13 cellular contexts compared by ENCODE assay signal in the genomic region with DNA sequence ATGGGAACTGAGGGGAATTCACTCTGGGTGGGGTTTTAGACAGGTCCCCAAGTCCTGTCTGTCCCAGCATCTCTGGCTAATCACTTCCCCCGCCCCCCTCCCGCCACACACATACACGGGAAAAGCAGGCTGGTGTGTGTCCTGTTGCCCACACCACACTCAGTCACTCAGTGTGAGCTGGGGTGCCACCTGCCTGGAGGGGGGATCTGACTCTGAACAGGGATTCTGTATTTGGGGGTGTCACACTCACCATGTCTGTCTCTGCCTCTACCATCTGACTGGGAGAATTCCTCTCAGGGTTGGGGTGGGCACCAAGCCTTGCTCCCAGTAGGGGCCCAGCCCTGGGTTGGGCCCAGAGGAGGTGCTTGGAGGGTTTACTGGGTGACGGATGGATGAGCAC. TPM values are rescaled to one million over a fixed set of nuclear protein-coding genes. Genes with fewer than 3 reads are reported as not detected.
A peak's percentile ranks its signal among the peaks of the same experiment; 100 is the strongest.
DNase-seq lines count a peak whose midpoint lies in the region; ATAC-seq and TF ChIP-seq lines count a peak whose summit lies in the region.
"Had no signal": no experiment of that assay in that cellular context is flagged by ENCODE, and none has a peak within 500 bp of the region (broad histone marks: within the 10 kb centered on the region; RNA-seq: fewer than 3 reads in every experiment).

No MANE protein-coding gene starts in this region.

- 68% methylated on average over 4 of the region's 4 CpGs; no CpG with 5 or more reads in 1 of the 2 donors for WGBS in upper lobe of left lung, 2 donors

- peaks cover 100% of the 10 kb centered on the region for H3K4me1 ChIP-seq in left ventricle myocardium inferior
- H3K4me1 ChIP-seq in lower lobe of right lung: peaks cover 100% of the 10 kb centered on the region
- peaks cover 81 to 98% (median 88%) of the 10 kb centered on the region in 4 donors for H3K4me1 ChIP-seq in upper lobe of left lung

- TF ChIP-seq POLR2A in upper lobe of left lung (IDR thresholded peaks at IDR 0.05): no peak

- no peaks in the 10 kb centered on the region for H3K36me3 ChIP-seq in left ventricle myocardium inferior
- peaks cover 11% of the 10 kb centered on the region for H3K36me3 ChIP-seq in lower lobe of right lung
- H3K36me3 ChIP-seq in upper lobe of left lung: no peaks in the 10 kb centered on the region
- H3K36me3 ChIP-seq: suprapubic skin had no signal

- peak overlapping the region; percentile 97 for H3K27ac ChIP-seq in left ventricle myocardium inferior (replicated peaks)
- peak overlapping the region; percentile 31 for H3K27ac ChIP-seq in lower lobe of right lung
- peak overlapping the region in 3 of 4 donors; percentile 83 to 89 (median 87) for H3K27ac ChIP-seq in upper lobe of left lung
- H3K27ac ChIP-seq: C4-2B had no signal

- H3K27me3 ChIP-seq in left ventricle myocardium inferior (ENCODE audit: low read depth) (no peaks in the 10 kb centered on the region), lower lobe of right lung (ENCODE audit: low read depth) (no peaks in the 10 kb centered on the region), upper lobe of left lung (no peaks in the 10 kb centered on the region)
- H3K27me3 ChIP-seq: suprapubic skin had no signal

- peak overlapping the region; percentile 7 for H3K4me3 Mint-ChIP-seq in activated naive CD8-positive, alpha-beta T cell treated with anti-CD3 and anti-CD28 coated beads, Interleukin-2, amount 50 U/mL, for 24 hours

- no peak for TF ChIP-seq EP300 in upper lobe of left lung (IDR thresholded peaks at IDR 0.05)

- H3K27ac Mint-ChIP-seq in activated naive CD8-positive, alpha-beta T cell treated with anti-CD3 and anti-CD28 coated beads, Interleukin-2, amount 50 U/mL, for 24 hours: peak overlapping the region; percentile 84

- no peaks in the 10 kb centered on the region for H3K9me3 ChIP-seq in left ventricle myocardium inferior (replicated peaks)
- H3K9me3 ChIP-seq in lower lobe of right lung: no peaks in the 10 kb centered on the region
- H3K9me3 ChIP-seq in upper lobe of left lung: no peaks in the 10 kb centered on the region
- H3K9me3 ChIP-seq: suprapubic skin had no signal

- H3K4me3 ChIP-seq in left ventricle myocardium inferior (no peak overlapping the region), lower lobe of right lung (no peak overlapping the region), upper lobe of left lung (no peak overlapping the region)
- H3K4me3 ChIP-seq: suprapubic skin had no signal

- no peaks in the 10 kb centered on the region for H3K9me3 Mint-ChIP-seq in activated naive CD8-positive, alpha-beta T cell treated with anti-CD3 and anti-CD28 coated beads, Interleukin-2, amount 50 U/mL, for 24 hours

- peaks cover 95% of the 10 kb centered on the region for H3K4me1 Mint-ChIP-seq in activated naive CD8-positive, alpha-beta T cell treated with anti-CD3 and anti-CD28 coated beads, Interleukin-2, amount 50 U/mL, for 24 hours

- H3K27me3 Mint-ChIP-seq in activated naive CD8-positive, alpha-beta T cell treated with anti-CD3 and anti-CD28 coated beads, Interleukin-2, amount 50 U/mL, for 24 hours: no peaks in the 10 kb centered on the region

- TF ChIP-seq CTCF in left ventricle myocardium inferior (IDR thresholded peaks at IDR 0.05; ENCODE audit: borderline replicate concordance) (no peak), lower lobe of right lung (IDR thresholded peaks at IDR 0.05) (no peak), upper lobe of left lung (IDR thresholded peaks at IDR 0.05) (no peak)

- DNase-seq in left ventricle myocardium inferior (no peak), Right ventricle myocardium inferior (ENCODE audit: missing footprints) (no peak), lower lobe of right lung (no peak), upper lobe of left lung (no peak), NCI-H1105 treated with DMSO at 0.1 percent for 48 hours (lab: John Stamatoyannopoulos, UW) (no peak)
- no peak for DNase-seq in activated naive CD8-positive, alpha-beta T cell treated with anti-CD3 and anti-CD28 coated beads, Interleukin-2, amount 50 U/mL, for 24 hours
- DNase-seq: MV-4-11; NCI-H526 treated with DMSO at 0.1 percent for 48 hours; stimulated activated CD4-positive, alpha-beta T cell treated with anti-CD3 and anti-CD28 coated beads, Interleukin-2, amount 100 ng/mL, for 48 hours had no signal

- ATAC-seq in Right ventricle myocardium inferior: no peak
- no peak for ATAC-seq in activated naive CD8-positive, alpha-beta T cell treated with anti-CD3 and anti-CD28 coated beads, Interleukin-2, amount 50 U/mL, for 24 hours
- ATAC-seq in lower lobe of right lung: no peak
- ATAC-seq in upper lobe of left lung (ENCODE audit: low FRiP score in 2 of 2): no peak
- no peak for ATAC-seq in GM18511 (IDR thresholded peaks at IDR 0.05; ENCODE audit: unreplicated experiment)
- ATAC-seq in HG02678 (IDR thresholded peaks at IDR 0.05; ENCODE audit: unreplicated experiment): no peak

- peaks cover 38% of the 10 kb centered on the region for H3K36me3 Mint-ChIP-seq in activated naive CD8-positive, alpha-beta T cell treated with anti-CD3 and anti-CD28 coated beads, Interleukin-2, amount 50 U/mL, for 24 hours (ENCODE audit: low read depth)

- intact Hi-C loops in left ventricle myocardium inferior (cut with micrococcal nuclease) (no loop called here), Right ventricle myocardium inferior (cut with DNase I) (no loop called here), lower lobe of right lung (cut with DNase I) (no loop called here)

RNA-seq across cellular contexts. Expression of a gene that starts 31.1 kb away (rescaled TPM):
- total RNA-seq in left ventricle myocardium inferior: 50.5 TPM
- total RNA-seq in Right ventricle myocardium inferior: 43.7 TPM
- total RNA-seq in lower lobe of right lung: 49.5 TPM
- total RNA-seq in upper lobe of left lung: 100 to 1,000 TPM in 1 of 6 donors, 10 to 100 TPM in 5; 24.8 to 128 (median 52.5) TPM

Comparison
In these comparisons a context has a peak if more than half of its experiments do, and no peak if none do; other contexts are left out.
1. H3K27ac ChIP-seq: peak in every context shown above with its lines; median percentile 97 in left ventricle myocardium inferior; 87 in upper lobe of left lung; 31 in lower lobe of right lung.